In the genomic region with DNA sequence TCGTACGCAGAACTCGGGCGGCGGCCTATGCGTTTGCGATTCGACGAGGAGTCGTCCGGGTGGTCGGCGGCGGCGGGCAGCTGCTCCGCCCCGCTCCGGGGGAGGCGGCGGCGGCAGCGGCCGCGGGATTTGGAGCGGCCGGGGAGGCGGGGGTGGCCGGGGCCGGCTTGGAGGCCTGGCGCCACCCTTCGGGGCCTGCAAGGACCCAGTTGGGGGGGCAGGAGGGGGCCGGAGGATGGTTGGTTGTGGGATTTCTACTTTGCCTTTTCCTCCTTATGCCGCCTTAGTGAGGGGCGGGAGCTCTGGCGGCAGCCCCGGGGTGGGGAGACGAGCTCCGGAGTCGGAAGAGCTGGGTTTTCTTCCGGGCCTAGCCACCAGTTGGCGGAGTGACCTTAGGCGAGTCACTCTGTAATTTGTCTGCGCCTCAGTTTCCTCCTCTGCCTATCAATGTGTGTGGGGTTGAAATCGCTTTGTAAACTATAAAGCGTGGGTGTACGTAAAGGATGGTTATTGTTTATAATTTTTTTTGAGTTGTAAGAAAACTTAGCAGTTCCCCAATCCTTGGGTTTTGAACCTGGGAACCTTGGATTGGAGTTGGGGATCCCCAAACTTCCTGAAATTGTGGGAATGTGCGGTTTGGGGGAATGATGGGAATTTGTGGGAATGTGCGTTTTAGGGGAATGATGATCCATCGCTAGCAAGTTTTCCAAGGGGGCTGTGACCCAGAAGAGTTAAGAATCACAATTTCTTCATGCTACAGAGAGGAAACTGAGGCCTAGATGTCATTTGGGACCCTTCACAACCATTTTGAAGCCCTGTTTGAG, we compare ENCODE assay signal across 8 cellular contexts. TPM values are rescaled to one million over a fixed set of nuclear protein-coding genes. Genes with fewer than 3 reads are reported as not detected.
A peak's percentile ranks its signal among the peaks of the same experiment; 100 is the strongest.
DNase-seq lines count a peak whose midpoint lies in the region; ATAC-seq and TF ChIP-seq lines count a peak whose summit lies in the region.

No MANE protein-coding gene starts in this region.

- TF ChIP-seq CTCF in GM06990 (IDR thresholded peaks at IDR 0.05; ENCODE audit: insufficient read depth, low read length, poor library complexity, severe bottlenecking) (no peak), LNCaP clone FGC (IDR thresholded peaks at IDR 0.05; ENCODE audit: control insufficient read depth, extremely low read depth, insufficient read depth) (no peak), upper lobe of right lung (IDR thresholded peaks at IDR 0.05) (no peak)

- H3K27me3 Mint-ChIP-seq in activated CD4-positive, alpha-beta memory T cell treated with anti-CD3 and anti-CD28 coated beads, Interleukin-2, amount 10 ng/mL, durations not matched to agents 7 days and 5 days = no peaks in the 10 kb centered on the region
- no peaks in the 10 kb centered on the region for H3K27me3 Mint-ChIP-seq in natural killer cell treated with Interleukin-12 subunit alpha and Interleukin-12 subunit beta and Interleukin-15 and Interleukin-18, amount 100 ng/mL, for 72 hours

- peak overlapping the region; percentile 95 for H3K27ac ChIP-seq in upper lobe of right lung

- peaks cover 27% of the 10 kb centered on the region for H3K4me1 ChIP-seq in upper lobe of right lung

- peaks cover 12% of the 10 kb centered on the region for H3K36me3 ChIP-seq in GM06990 (ENCODE audit: control insufficient read depth, insufficient read depth, low read length)
- peaks cover 30% of the 10 kb centered on the region for H3K36me3 ChIP-seq in upper lobe of right lung

- intact Hi-C loops in upper lobe of right lung (cut with DNase I) = loop anchor here (5.0 kb wide), 1 partner anchor 113 kb away; the partner anchor contains the start of gene SMTN

- H3K4me1 Mint-ChIP-seq in activated CD4-positive, alpha-beta memory T cell treated with anti-CD3 and anti-CD28 coated beads, Interleukin-2, amount 10 ng/mL, durations not matched to agents 7 days and 5 days = peaks cover 64% of the 10 kb centered on the region
- peaks cover 34 to 35% of the 10 kb centered on the region in 2 donors for H3K4me1 Mint-ChIP-seq in natural killer cell treated with Interleukin-12 subunit alpha and Interleukin-12 subunit beta and Interleukin-15 and Interleukin-18, amount 100 ng/mL, for 72 hours (ENCODE audit: low read depth in 2 of 2)

- H3K27me3 ChIP-seq in GM06990 (replicated peaks; ENCODE audit: control insufficient read depth, insufficient read depth, low read length) (no peaks in the 10 kb centered on the region), upper lobe of right lung (no peaks in the 10 kb centered on the region)

- H3K4me3 ChIP-seq in GM06990 (replicated peaks; ENCODE audit: low read depth, low read length) = peak overlapping the region; percentile 79
- H3K4me3 ChIP-seq in LNCaP clone FGC (ENCODE audit: low read depth, low read length) = peak overlapping the region; percentile 81
- H3K4me3 ChIP-seq in upper lobe of right lung = peak overlapping the region; percentile 82

- H3K4me3 Mint-ChIP-seq in activated CD4-positive, alpha-beta memory T cell treated with anti-CD3 and anti-CD28 coated beads, Interleukin-2, amount 10 ng/mL, durations not matched to agents 7 days and 5 days = peak overlapping the region; percentile 95
- peak overlapping the region; percentile 96 for H3K4me3 Mint-ChIP-seq in natural killer cell treated with Interleukin-12 subunit alpha and Interleukin-12 subunit beta and Interleukin-15 and Interleukin-18, amount 100 ng/mL, for 72 hours

- DNase-seq in GM06990 (ENCODE audit: extremely low read depth, insufficient read length) (no peak), LNCaP clone FGC (ENCODE audit: low read depth) (peak; percentile 13), upper lobe of right lung (no peak), NCI-H1092 treated with DMSO at 0.1 percent for 48 hours (lab: John Stamatoyannopoulos, UW) (no peak)
- DNase-seq in activated CD4-positive, alpha-beta memory T cell treated with anti-CD3 and anti-CD28 coated beads, Interleukin-2, amount 10 ng/mL, durations not matched to agents 7 days and 5 days = peak; percentile 53
- DNase-seq in natural killer cell treated with Interleukin-12 subunit alpha and Interleukin-12 subunit beta and Interleukin-15 and Interleukin-18, amount 100 ng/mL, for 72 hours (ENCODE audit: low spot score) = peak; percentile 66

- peaks cover 36% of the 10 kb centered on the region for H3K9me3 Mint-ChIP-seq in activated CD4-positive, alpha-beta memory T cell treated with anti-CD3 and anti-CD28 coated beads, Interleukin-2, amount 10 ng/mL, durations not matched to agents 7 days and 5 days
- H3K9me3 Mint-ChIP-seq in natural killer cell treated with Interleukin-12 subunit alpha and Interleukin-12 subunit beta and Interleukin-15 and Interleukin-18, amount 100 ng/mL, for 72 hours = peaks cover 5% of the 10 kb centered on the region

- POLR2A ChIA-PET in activated CD4-positive, alpha-beta memory T cell treated with anti-CD3 and anti-CD28 coated beads, Interleukin-2, amount 10 ng/mL, durations not matched to agents 7 days and 5 days (lab: Charles Lee) = interaction anchor here (0.7 to 3.7 kb wide), 35 partner anchors 9 to 643 kb away, joined by 3 to 45 read pairs (median 5); partner anchors contain the start of genes DRG1, DUSP18, LIMK2 and PATZ1

- ATAC-seq in GM21786 (IDR thresholded peaks at IDR 0.05; ENCODE audit: unreplicated experiment) = peak; percentile 12
- peak; percentile 28 for ATAC-seq in esophagus mucosa
- peak; percentile 48 to 50 for ATAC-seq in natural killer cell treated with Interleukin-12 subunit alpha and Interleukin-12 subunit beta and Interleukin-15 and Interleukin-18, amount 100 ng/mL, for 72 hours
- peak; percentile 56 for ATAC-seq in upper lobe of right lung

- H3K36me3 Mint-ChIP-seq in activated CD4-positive, alpha-beta memory T cell treated with anti-CD3 and anti-CD28 coated beads, Interleukin-2, amount 10 ng/mL, durations not matched to agents 7 days and 5 days (ENCODE audit: low read depth) = peaks cover 83% of the 10 kb centered on the region
- H3K36me3 Mint-ChIP-seq in natural killer cell treated with Interleukin-12 subunit alpha and Interleukin-12 subunit beta and Interleukin-15 and Interleukin-18, amount 100 ng/mL, for 72 hours = peaks cover 46% of the 10 kb centered on the region

- CTCF ChIA-PET in activated CD4-positive, alpha-beta memory T cell treated with anti-CD3 and anti-CD28 coated beads, Interleukin-2, amount 10 ng/mL, durations not matched to agents 7 days and 5 days (lab: Charles Lee) = interaction anchor here (1.0 to 3.1 kb wide), 12 partner anchors 11 to 337 kb away, joined by 3 to 24 read pairs (median 6); partner anchors contain the start of gene SMTN

- no peaks in the 10 kb centered on the region for H3K9me3 ChIP-seq in upper lobe of right lung

- peak overlapping the region; percentile 85 for H3K27ac Mint-ChIP-seq in activated CD4-positive, alpha-beta memory T cell treated with anti-CD3 and anti-CD28 coated beads, Interleukin-2, amount 10 ng/mL, durations not matched to agents 7 days and 5 days
- H3K27ac Mint-ChIP-seq in natural killer cell treated with Interleukin-12 subunit alpha and Interleukin-12 subunit beta and Interleukin-15 and Interleukin-18, amount 100 ng/mL, for 72 hours = peak overlapping the region; percentile 89 to 91

RNA-seq across cellular contexts. Expression of gene TUG1, which starts 0.7 kb away (rescaled TPM):
- 10 to 100 TPM; 71.2 to 72.5 TPM for total RNA-seq in activated CD4-positive, alpha-beta memory T cell treated with anti-CD3 and anti-CD28 coated beads, Interleukin-2, amount 10 ng/mL, durations not matched to agents 7 days and 5 days
- total RNA-seq in esophagus mucosa = 41.0 TPM
- 10 to 100 TPM; 52.1 to 71.1 TPM for total RNA-seq in natural killer cell treated with Interleukin-12 subunit alpha and Interleukin-12 subunit beta and Interleukin-15 and Interleukin-18, amount 100 ng/mL, for 72 hours
- total RNA-seq in upper lobe of right lung = 71.8 TPM

RNA-seq across cellular contexts. Expression of gene MORC2, which starts 1.2 kb away (rescaled TPM):
- total RNA-seq in activated CD4-positive, alpha-beta memory T cell treated with anti-CD3 and anti-CD28 coated beads, Interleukin-2, amount 10 ng/mL, durations not matched to agents 7 days and 5 days = 10 to 100 TPM; 39.7 to 40.2 TPM
- total RNA-seq in esophagus mucosa (13.4 TPM), upper lobe of right lung (20.0 TPM)
- total RNA-seq in natural killer cell treated with Interleukin-12 subunit alpha and Interleukin-12 subunit beta and Interleukin-15 and Interleukin-18, amount 100 ng/mL, for 72 hours = 10 to 100 TPM; 23.6 to 30.4 TPM

Comparison
In these comparisons a context has a peak if more than half of its experiments do, and no peak if none do; other contexts are left out.
1. DNase-seq: peak in LNCaP clone FGC (single experiment), activated CD4-positive, alpha-beta memory T cell treated with anti-CD3 and anti-CD28 coated beads, Interleukin-2, amount 10 ng/mL, durations not matched to agents 7 days and 5 days (single experiment) and natural killer cell treated with Interleukin-12 subunit alpha and Interleukin-12 subunit beta and Interleukin-15 and Interleukin-18, amount 100 ng/mL, for 72 hours (single experiment); none in GM06990 (single experiment), upper lobe of right lung (single experiment) and NCI-H1092 treated with DMSO at 0.1 percent for 48 hours (single experiment).
2. Peak in every context shown above with its lines, with median percentiles within 50 percentile points of each other: H3K4me3 ChIP-seq and ATAC-seq.